Comparison of ENCODE assay signal across 8 cellular contexts in the genomic region with DNA sequence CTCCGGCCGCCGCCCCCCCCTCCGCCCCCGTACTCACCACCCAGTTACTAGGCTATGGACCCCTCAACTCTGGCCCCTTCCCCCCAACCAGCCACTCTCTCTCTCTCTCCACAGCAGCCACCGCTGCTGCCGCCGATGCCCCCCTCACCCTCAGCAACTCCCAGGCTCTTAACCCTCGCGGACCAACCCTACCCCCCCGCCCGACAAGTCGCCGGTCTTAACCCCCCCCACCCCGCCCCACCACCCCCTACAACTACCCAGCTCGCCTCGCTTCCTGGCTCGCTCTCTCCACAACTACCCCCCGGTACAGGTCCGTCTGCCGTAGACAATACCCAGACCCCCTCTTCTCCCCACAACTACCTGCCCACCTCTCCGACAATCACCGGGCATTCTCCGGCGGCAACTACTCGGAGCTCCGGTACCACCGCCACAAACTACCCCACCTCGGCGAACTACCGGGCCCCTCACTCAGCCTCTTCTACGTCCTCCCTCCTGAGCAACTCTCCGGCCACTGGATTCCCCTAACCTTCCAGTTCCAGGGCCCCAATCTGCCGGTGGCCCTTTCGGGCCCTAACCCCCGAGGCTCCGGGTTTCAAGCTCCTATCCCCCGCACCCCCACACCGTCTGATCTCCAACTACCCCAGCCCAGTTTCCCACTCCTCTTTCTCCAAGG. TPM values are rescaled to one million over a fixed set of nuclear protein-coding genes. Genes with fewer than 3 reads are reported as not detected.
DNase-seq lines count a peak whose midpoint lies in the region; ATAC-seq and TF ChIP-seq lines count a peak whose summit lies in the region.

No MANE protein-coding gene starts in this region.

- peak; percentile 32 for DNase-seq in stimulated activated CD4-positive, alpha-beta T cell treated with anti-CD3 and anti-CD28 coated beads, Interleukin-15, amount 100 ng/mL, for 24 hours
- DNase-seq in stimulated activated CD4-positive, alpha-beta T cell treated with anti-CD3 and anti-CD28 coated beads, Interleukin-4, amount 100 ng/mL, for 4 hours: no peak
- peak; percentile 37 for DNase-seq in activated naive CD4-positive, alpha-beta T cell treated with Interleukin-2 at 50 U/mL for 16 hours
- no peak for DNase-seq in glutamatergic neuron
- no peak for DNase-seq in retinal pigment epithelial cell (ENCODE audit: low read depth)
- no peak for DNase-seq in NCI-H1092 treated with DMSO at 0.1 percent for 48 hours (lab: John Stamatoyannopoulos, UW)

- TF ChIP-seq CTCF in glutamatergic neuron (IDR thresholded peaks at IDR 0.05; ENCODE audit: partially characterized antibody, unreplicated experiment) (no peak), retinal pigment epithelial cell (conservative IDR thresholded peaks at IDR 0.05; ENCODE audit: low read depth, low read length) (no peak)

- H3K4me3 Mint-ChIP-seq in glutamatergic neuron (ENCODE audit: unreplicated experiment): peak overlapping the region; percentile 93

- H3K9me3 Mint-ChIP-seq in glutamatergic neuron (ENCODE audit: unreplicated experiment): peaks cover 43% of the 10 kb centered on the region

- ATAC-seq in GM18498 (IDR thresholded peaks at IDR 0.05; ENCODE audit: unreplicated experiment) (no peak), HG03097 (IDR thresholded peaks at IDR 0.05; ENCODE audit: low FRiP score, unreplicated experiment) (no peak)

- H3K4me1 Mint-ChIP-seq in glutamatergic neuron (ENCODE audit: low read depth, unreplicated experiment): peaks cover 27% of the 10 kb centered on the region

- H3K27me3 Mint-ChIP-seq in glutamatergic neuron (ENCODE audit: unreplicated experiment): peaks cover 46% of the 10 kb centered on the region

- peaks cover 15% of the 10 kb centered on the region for H3K36me3 Mint-ChIP-seq in glutamatergic neuron (ENCODE audit: unreplicated experiment)

- H3K4me3 ChIP-seq in retinal pigment epithelial cell (ENCODE audit: low read length): peak overlapping the region; percentile 98

- H3K27ac Mint-ChIP-seq in glutamatergic neuron (ENCODE audit: unreplicated experiment): peak overlapping the region; percentile 89

RNA-seq across cellular contexts. Expression of a gene that starts 0.7 kb away (rescaled TPM):
- 72.3 TPM for total RNA-seq in glutamatergic neuron (ENCODE audit: unreplicated experiment)

RNA-seq across cellular contexts. Expression of a gene that starts 3.7 kb away (rescaled TPM):
- 908 TPM for total RNA-seq in glutamatergic neuron (ENCODE audit: unreplicated experiment)

RNA-seq across cellular contexts. Expression of a gene that starts 4.2 kb away (rescaled TPM):
- total RNA-seq in glutamatergic neuron (ENCODE audit: unreplicated experiment): 79.1 TPM

RNA-seq across cellular contexts. Expression of a gene that starts 13.0 kb away (rescaled TPM):
- total RNA-seq in glutamatergic neuron (ENCODE audit: unreplicated experiment): 185 TPM

RNA-seq across cellular contexts. Expression of a gene that starts 13.5 kb away (rescaled TPM):
- total RNA-seq in glutamatergic neuron (ENCODE audit: unreplicated experiment): 34.1 TPM

Comparison
In these comparisons a context has a peak if more than half of its experiments do, and no peak if none do; other contexts are left out.
1. DNase-seq: peak in stimulated activated CD4-positive, alpha-beta T cell treated with anti-CD3 and anti-CD28 coated beads, Interleukin-15, amount 100 ng/mL, for 24 hours (single experiment) and activated naive CD4-positive, alpha-beta T cell treated with Interleukin-2 at 50 U/mL for 16 hours (single experiment); none in stimulated activated CD4-positive, alpha-beta T cell treated with anti-CD3 and anti-CD28 coated beads, Interleukin-4, amount 100 ng/mL, for 4 hours (0 of 2), glutamatergic neuron (single experiment), retinal pigment epithelial cell (single experiment) and NCI-H1092 treated with DMSO at 0.1 percent for 48 hours (single experiment).